27 cellular contexts compared by ENCODE assay signal in genomic region chr1:116494745-116495144, GRCh38.
DNase-seq lines count a peak whose midpoint lies in the region; ATAC-seq, FAIRE-seq and TF ChIP-seq lines count a peak whose summit lies in the region.
"Had no signal": no experiment of that assay in that cellular context is flagged by ENCODE, and none has a peak within 500 bp of the region (broad histone marks: within the 10 kb centered on the region; RNA-seq: fewer than 3 reads in every experiment).

No MANE protein-coding gene starts in this region.

- intact Hi-C loops in MCF 10A (cut with micrococcal nuclease): no loop called here
- intact Hi-C loops in mammary epithelial cell (cut with micrococcal nuclease): loop anchor here (10.0 kb wide), 1 partner anchor 890 kb away; no protein-coding TSS in a partner anchor

- no peak overlapping the region for H2BK120ac ChIP-seq in H1 (replicated peaks; ENCODE audit: low read depth, low read length)

- peak overlapping the region; percentile 63; the same call in 1 of the 2 replicates for H4K8ac ChIP-seq in H1 (ENCODE audit: extremely low read depth, insufficient read depth, low read length)

- H3K56ac ChIP-seq in H1 (replicated peaks; ENCODE audit: insufficient read length, low read depth, low read length): no peak overlapping the region

- no peak overlapping the region for H3K4ac ChIP-seq in H1 (replicated peaks; ENCODE audit: insufficient read length, low read depth, low read length)

- H3K27me3 ChIP-seq in mammary epithelial cell (ENCODE audit: insufficient read depth, low read length): no peaks in the 10 kb centered on the region
- H3K27me3 ChIP-seq in H1 (replicated peaks in 1 of 4; ENCODE audit: control insufficient read depth in 3 of 4, extremely low read depth in 1 of 4, insufficient read depth in 3 of 4, low read length in 3 of 4): no peaks in the 10 kb centered on the region
- H3K27me3 ChIP-seq: BLaER1, brain microvascular endothelial cell, MG63, vagina had no signal

- no peak overlapping the region for H3K4me3 Mint-ChIP-seq in MCF 10A (ENCODE audit: unreplicated experiment)
- no peak overlapping the region for H3K4me3 Mint-ChIP-seq in stimulated activated effector memory CD8-positive, alpha-beta T cell treated with anti-CD3 and anti-CD28 coated beads, Interleukin-12 subunit alpha, Interleukin-12 subunit beta, amount 100 ng/mL, for 72 hours
- no peak overlapping the region for H3K4me3 Mint-ChIP-seq in activated CD4-positive, alpha-beta T cell treated with anti-CD3 and anti-CD28 coated beads, Interleukin-2, amount 10 ng/mL, durations not matched to agents 7 days and 5 days
- H3K4me3 Mint-ChIP-seq: activated CD8-positive, alpha-beta T cell treated with anti-CD3 and anti-CD28 coated beads, Interleukin-2, amount 10 ng/mL, durations not matched to agents 7 days and 5 days; activated T-cell treated with anti-CD3 and anti-CD28 coated beads, Interleukin-2, amount 50 U/mL, for 72 hours; H9; naive B cell had no signal

- H3K79me2 ChIP-seq in mammary epithelial cell (ENCODE audit: insufficient read depth, low read length) (no peaks in the 10 kb centered on the region), H1 (ENCODE audit: control insufficient read depth in 1 of 2, insufficient read depth in 2 of 2, low read length in 2 of 2) (no peaks in the 10 kb centered on the region)

- TF ChIP-seq CTCF in MCF 10A (IDR thresholded peaks at IDR 0.05; ENCODE audit: unreplicated experiment): no peak
- TF ChIP-seq CTCF in mammary epithelial cell (conservative IDR thresholded peaks at IDR 0.05 in 1 of 2, IDR thresholded peaks at IDR 0.05 in 1 of 2; ENCODE audit: extremely low read depth in 1 of 2, insufficient read depth in 1 of 2, low read depth in 1 of 2, low read length in 2 of 2): no peak
- no peak for TF ChIP-seq CTCF in H1 (IDR thresholded peaks at IDR 0.05; ENCODE audit: control extremely low read depth in 1 of 3, insufficient read depth in 1 of 3, low read depth in 1 of 3, low read length in 3 of 3)

- H2BK5ac ChIP-seq in H1 (ENCODE audit: low read depth, low read length): no peak overlapping the region

- H3K4me1 ChIP-seq in mammary epithelial cell (ENCODE audit: insufficient read depth, low read length) (peaks cover 22% of the 10 kb centered on the region), H1 (replicated peaks in 1 of 4; ENCODE audit: control insufficient read depth in 3 of 4, insufficient read depth in 4 of 4, low read length in 3 of 4) (no peaks in the 10 kb centered on the region; a peak in 1 of 7 replicates), mesodermal cell (ENCODE audit: control insufficient read depth, insufficient read depth, low read length, poor library complexity, severe bottlenecking) (peaks cover 32% of the 10 kb centered on the region)

- no peak overlapping the region for H3K14ac ChIP-seq in H1 (ENCODE audit: insufficient read length)

- no peak overlapping the region for H2BK20ac ChIP-seq in H1 (ENCODE audit: low read length)

- no peaks in the 10 kb centered on the region for H3K79me1 ChIP-seq in H1 (ENCODE audit: low read depth, low read length)

- POLR2A ChIA-PET in MCF 10A (lab: Yijun Ruan, JAX): interaction anchor here (0.6 to 1.0 kb wide), 2 partner anchors 9 to 1163 kb away, joined by 3 read pairs; no protein-coding TSS in a partner anchor
- POLR2A ChIA-PET in H1 (lab: Charles Lee; ENCODE audit: partially characterized antibody): no interaction called here
- POLR2A ChIA-PET in activated CD4-positive, alpha-beta T cell treated with anti-CD3 and anti-CD28 coated beads, Interleukin-2, amount 10 ng/mL, durations not matched to agents 7 days and 5 days (lab: Charles Lee): interaction anchor here (0.6 kb wide), 1 partner anchor 274 kb away, joined by 4 read pairs; no protein-coding TSS in a partner anchor

- H2BK12ac ChIP-seq in H1 (ENCODE audit: low read depth, low read length): no peak overlapping the region

- no peaks in the 10 kb centered on the region for H3K23me2 ChIP-seq in H1 (ENCODE audit: low read depth, low read length)

- H3K23ac ChIP-seq in H1 (ENCODE audit: insufficient read length): no peak overlapping the region

- peak overlapping the region; percentile 32 for H3K27ac Mint-ChIP-seq in MCF 10A (ENCODE audit: low read depth, unreplicated experiment)
- peak overlapping the region; percentile 33 for H3K27ac Mint-ChIP-seq in stimulated activated effector memory CD8-positive, alpha-beta T cell treated with anti-CD3 and anti-CD28 coated beads, Interleukin-12 subunit alpha, Interleukin-12 subunit beta, amount 100 ng/mL, for 72 hours
- no peak overlapping the region for H3K27ac Mint-ChIP-seq in activated CD4-positive, alpha-beta T cell treated with anti-CD3 and anti-CD28 coated beads, Interleukin-2, amount 10 ng/mL, durations not matched to agents 7 days and 5 days
- H3K27ac Mint-ChIP-seq: activated CD8-positive, alpha-beta T cell treated with anti-CD3 and anti-CD28 coated beads, Interleukin-2, amount 10 ng/mL, durations not matched to agents 7 days and 5 days; activated T-cell treated with anti-CD3 and anti-CD28 coated beads, Interleukin-2, amount 50 U/mL, for 72 hours had no signal

- no peak for ATAC-seq in stimulated activated effector memory CD8-positive, alpha-beta T cell treated with anti-CD3 and anti-CD28 coated beads, Interleukin-12 subunit alpha, Interleukin-12 subunit beta, amount 100 ng/mL, for 72 hours
- ATAC-seq in HG03159 (IDR thresholded peaks at IDR 0.05; ENCODE audit: unreplicated experiment): no peak
- ATAC-seq: activated CD8-positive, alpha-beta T cell treated with anti-CD3 and anti-CD28 coated beads, Interleukin-2, amount 10 ng/mL, durations not matched to agents 7 days and 5 days; activated T-cell treated with anti-CD3 and anti-CD28 coated beads, Interleukin-2, amount 50 U/mL, for 72 hours; left colon had no signal

- peaks cover 22% of the 10 kb centered on the region for H3K4me1 Mint-ChIP-seq in MCF 10A (ENCODE audit: insufficient read depth, unreplicated experiment)
- peaks cover 31% of the 10 kb centered on the region for H3K4me1 Mint-ChIP-seq in stimulated activated effector memory CD8-positive, alpha-beta T cell treated with anti-CD3 and anti-CD28 coated beads, Interleukin-12 subunit alpha, Interleukin-12 subunit beta, amount 100 ng/mL, for 72 hours
- H3K4me1 Mint-ChIP-seq in activated CD4-positive, alpha-beta T cell treated with anti-CD3 and anti-CD28 coated beads, Interleukin-2, amount 10 ng/mL, durations not matched to agents 7 days and 5 days: peaks cover 24% of the 10 kb centered on the region

- TF ChIP-seq EP300 in H1 (IDR thresholded peaks at IDR 0.05; ENCODE audit: borderline replicate concordance in 1 of 2, low read depth in 2 of 2, low read length in 2 of 2): no peak

- TF ChIP-seq POLR2A in H1 (IDR thresholded peaks at IDR 0.05; ENCODE audit: control extremely low read depth in 1 of 2, low read depth in 2 of 2, low read length in 2 of 2): no peak

- no TSS peak for BruUV-seq in MCF 10A (replicated peaks; lab: Mats Ljungman, UMichigan)
- no TSS peak for BruUV-seq in mammary epithelial cell (replicated peaks; lab: Mats Ljungman, UMichigan)

- H4K5ac ChIP-seq in H1 (ENCODE audit: insufficient read length, low read depth, low read length): no peak overlapping the region

- H2AFZ ChIP-seq in mammary epithelial cell (ENCODE audit: low read depth, low read length) (no peak overlapping the region), H1 (ENCODE audit: low read length) (no peak overlapping the region)

- dilution Hi-C loops in mammary epithelial cell (cut with HindIII; ENCODE audit: low sequenced_read_pairs): no loop called here

- no peaks in the 10 kb centered on the region for H3K9me3 Mint-ChIP-seq in MCF 10A (ENCODE audit: unreplicated experiment)
- H3K9me3 Mint-ChIP-seq in stimulated activated effector memory CD8-positive, alpha-beta T cell treated with anti-CD3 and anti-CD28 coated beads, Interleukin-12 subunit alpha, Interleukin-12 subunit beta, amount 100 ng/mL, for 72 hours: no peaks in the 10 kb centered on the region
- H3K9me3 Mint-ChIP-seq in activated CD4-positive, alpha-beta T cell treated with anti-CD3 and anti-CD28 coated beads, Interleukin-2, amount 10 ng/mL, durations not matched to agents 7 days and 5 days: no peaks in the 10 kb centered on the region
- H3K9me3 Mint-ChIP-seq: activated T-cell treated with anti-CD3 and anti-CD28 coated beads, Interleukin-2, amount 50 U/mL, for 72 hours; H9; naive B cell had no signal

- H3K18ac ChIP-seq in H1 (ENCODE audit: extremely low read depth, low read length): no peak overlapping the region

- no peak overlapping the region for H3K27ac ChIP-seq in mammary epithelial cell (ENCODE audit: insufficient read depth, low read depth, low read length)
- H3K27ac ChIP-seq in H1 (ENCODE audit: low read depth, low read length): no peak overlapping the region
- peak overlapping the region; percentile 7 for H3K27ac ChIP-seq in mesodermal cell (ENCODE audit: low read depth, low read length, severe bottlenecking)
- H3K27ac ChIP-seq: BLaER1, brain microvascular endothelial cell had no signal

- no peak overlapping the region for H3K4me3 ChIP-seq in mammary epithelial cell (replicated peaks in 1 of 3; ENCODE audit: insufficient read depth in 1 of 3, low read depth in 2 of 3, low read length in 3 of 3)
- no peak overlapping the region for H3K4me3 ChIP-seq in H1 (ENCODE audit: extremely low read depth in 1 of 4, insufficient read depth in 2 of 4, low read depth in 3 of 4, low read length in 4 of 4)
- no peak overlapping the region for H3K4me3 ChIP-seq in mesodermal cell (ENCODE audit: extremely low read depth, insufficient read depth, low read length, poor library complexity, severe bottlenecking)
- H3K4me3 ChIP-seq: BLaER1, MG63, smooth muscle cell, vagina had no signal

- no peak overlapping the region for H3K9ac ChIP-seq in mammary epithelial cell (ENCODE audit: insufficient read depth, low read length)
- no peak overlapping the region for H3K9ac ChIP-seq in H1 (replicated peaks in 1 of 4; ENCODE audit: extremely low read depth in 1 of 4, low read depth in 3 of 4, low read length in 3 of 4)
- H3K9ac ChIP-seq: BLaER1 had no signal

- no peaks in the 10 kb centered on the region for H4K20me1 ChIP-seq in mammary epithelial cell (ENCODE audit: insufficient read depth, low read length)
- no peaks in the 10 kb centered on the region for H4K20me1 ChIP-seq in H1 (replicated peaks in 1 of 2; ENCODE audit: control insufficient read depth in 1 of 2, insufficient read depth in 2 of 2, low read length in 2 of 2)
- H4K20me1 ChIP-seq: BLaER1 had no signal

- no peak for FAIRE-seq in H1 (lab: Jason Lieb, UNC)
- FAIRE-seq: G401.6, GM19239 had no signal

- H3K9me3 ChIP-seq in mammary epithelial cell (replicated peaks; ENCODE audit: insufficient read depth, low read length): no peaks in the 10 kb centered on the region
- no peaks in the 10 kb centered on the region for H3K9me3 ChIP-seq in H1 (ENCODE audit: insufficient read depth in 2 of 2, low read depth in 1 of 2, low read length in 1 of 2)
- no peaks in the 10 kb centered on the region for H3K9me3 ChIP-seq in mesodermal cell (ENCODE audit: control insufficient read depth, low read length)
- H3K9me3 ChIP-seq: BLaER1, MG63, vagina had no signal

- in situ Hi-C loops in mammary epithelial cell (cut with MboI; ENCODE audit: low sequenced_read_pairs in 2 of 2): loop anchor here in 1 of 2 donors (25.0 kb wide), 1 partner anchor 107 kb away; no protein-coding TSS in a partner anchor

- DNase-seq in MCF 10A (ENCODE audit: unreplicated experiment): no peak
- DNase-seq in mammary epithelial cell: no peak
- no peak for DNase-seq in H1 (ENCODE audit: low read depth in 1 of 2, low spot score in 2 of 2)
- no peak for DNase-seq in stimulated activated effector memory CD8-positive, alpha-beta T cell treated with anti-CD3 and anti-CD28 coated beads, Interleukin-12 subunit alpha, Interleukin-12 subunit beta, amount 100 ng/mL, for 72 hours (ENCODE audit: low spot score in 2 of 2)
- DNase-seq in activated CD4-positive, alpha-beta T cell treated with anti-CD3 and anti-CD28 coated beads, Interleukin-2, amount 10 ng/mL, durations not matched to agents 7 days and 5 days: no peak
- DNase-seq in activated CD8-positive, alpha-beta memory T cell treated with anti-CD3 and anti-CD28 coated beads, Interleukin-2, amount 50 U/mL, for 48 hours: no peak
- DNase-seq: activated CD4-positive, CD25-positive, alpha-beta regulatory T cell; activated CD8-positive, alpha-beta T cell treated with anti-CD3 and anti-CD28 coated beads, Interleukin-2, amount 10 ng/mL, durations not matched to agents 7 days and 5 days; activated naive CD4-positive, alpha-beta T cell treated with anti-CD3 and anti-CD28 coated beads, Interleukin-2, amount 50 U/mL, for 16 hours; activated T-cell treated with anti-CD3 and anti-CD28 coated beads, Interleukin-2, amount 50 U/mL, for 72 hours; brain microvascular endothelial cell; foreskin melanocyte; left colon; naive B cell; NCI-H1436 treated with DMSO at 0.1 percent for 48 hours; NCI-H2171; NCI-H774; stimulated activated CD4-positive, alpha-beta T cell treated with anti-CD3 and anti-CD28 coated beads, Interleukin-4, amount 100 ng/mL, for 4 hours had no signal

- no peak overlapping the region for H2BK15ac ChIP-seq in H1 (ENCODE audit: low read length)

- H3K36me3 ChIP-seq in mammary epithelial cell (ENCODE audit: insufficient read depth, low read length): no peaks in the 10 kb centered on the region
- H3K36me3 ChIP-seq in H1 (ENCODE audit: control insufficient read depth in 2 of 4, insufficient read depth in 4 of 4, low read length in 3 of 4): no peaks in the 10 kb centered on the region
- no peaks in the 10 kb centered on the region for H3K36me3 ChIP-seq in mesodermal cell (ENCODE audit: control insufficient read depth, insufficient read depth, low read length)
- H3K36me3 ChIP-seq: brain microvascular endothelial cell, MG63, vagina had no signal

- no peak overlapping the region for H2AK5ac ChIP-seq in H1 (ENCODE audit: low read depth, low read length)

- WGBS in mammary epithelial cell (ENCODE audit: low coverage, missing lambda C conversion rate): 94% methylated on average over 2 of the region's 2 CpGs
- WGBS in H1 (ENCODE audit: extremely low coverage in 1 of 2, insufficient coverage in 1 of 2, insufficient read length in 1 of 2, insufficient replicate concordance in 2 of 2, low coverage in 1 of 2, low lambda C conversion rate in 2 of 2, missing lambda C conversion rate in 1 of 2), 2 experiments: 95% methylated on average over 2 of the region's 2 CpGs; no CpG with 5 or more reads in 1 of the 2 experiments
- 83% methylated on average over 2 of the region's 2 CpGs for whole genome bisulfite sequencing in mesodermal cell (ENCODE audit: insufficient coverage in 2 of 2), 2 experiments

- no peak for TF ChIP-seq RAD21 in H1 (IDR thresholded peaks at IDR 0.05 in 1 of 2, conservative IDR thresholded peaks at IDR 0.05 in 1 of 2; ENCODE audit: low read depth in 2 of 2, low read length in 2 of 2)

- H3K36me3 Mint-ChIP-seq in MCF 10A (ENCODE audit: insufficient read depth, unreplicated experiment): peaks cover 5% of the 10 kb centered on the region
- no peaks in the 10 kb centered on the region for H3K36me3 Mint-ChIP-seq in stimulated activated effector memory CD8-positive, alpha-beta T cell treated with anti-CD3 and anti-CD28 coated beads, Interleukin-12 subunit alpha, Interleukin-12 subunit beta, amount 100 ng/mL, for 72 hours
- no peaks in the 10 kb centered on the region for H3K36me3 Mint-ChIP-seq in activated CD4-positive, alpha-beta T cell treated with anti-CD3 and anti-CD28 coated beads, Interleukin-2, amount 10 ng/mL, durations not matched to agents 7 days and 5 days (ENCODE audit: low read depth)
- H3K36me3 Mint-ChIP-seq: naive B cell had no signal

- H4K91ac ChIP-seq in H1 (replicated peaks; ENCODE audit: insufficient read length, low read length): no peak overlapping the region

- H3K4me2 ChIP-seq in mammary epithelial cell (ENCODE audit: insufficient read depth, low read depth, low read length): no peak overlapping the region
- H3K4me2 ChIP-seq in H1 (ENCODE audit: insufficient read depth in 1 of 2, low read depth in 2 of 2, low read length in 2 of 2): no peak overlapping the region
- H3K4me2 ChIP-seq: BLaER1, smooth muscle cell had no signal

- H3K27me3 Mint-ChIP-seq in MCF 10A (ENCODE audit: insufficient read depth, unreplicated experiment): no peaks in the 10 kb centered on the region
- no peaks in the 10 kb centered on the region for H3K27me3 Mint-ChIP-seq in activated CD4-positive, alpha-beta T cell treated with anti-CD3 and anti-CD28 coated beads, Interleukin-2, amount 10 ng/mL, durations not matched to agents 7 days and 5 days
- H3K27me3 Mint-ChIP-seq: naive B cell had no signal

- CTCF ChIA-PET in MCF 10A (lab: Yijun Ruan, JAX): interaction anchor here (0.5 to 13.7 kb wide), 3 partner anchors 11 to 354 kb away, joined by 3 to 222 read pairs (median 110); no protein-coding TSS in a partner anchor
- CTCF ChIA-PET in mammary epithelial cell (lab: Charles Lee; ENCODE audit: low non-redundant PET): no interaction called here
- CTCF ChIA-PET in H1 (lab: Charles Lee; ENCODE audit: partially characterized antibody): interaction anchor here (0.6 to 3.2 kb wide), 5 partner anchors 10 to 356 kb away, joined by 3 to 31 read pairs (median 4); no protein-coding TSS in a partner anchor
- CTCF ChIA-PET in activated CD4-positive, alpha-beta T cell treated with anti-CD3 and anti-CD28 coated beads, Interleukin-2, amount 10 ng/mL, durations not matched to agents 7 days and 5 days (lab: Charles Lee): interaction anchor here (1.6 to 2.7 kb wide), 2 partner anchors 10 to 356 kb away, joined by 6 to 23 read pairs; no protein-coding TSS in a partner anchor
